15 cellular contexts compared by ENCODE assay signal in genomic region chr14:104726600-104727451, GRCh38. TPM values are rescaled to one million over a fixed set of nuclear protein-coding genes. Genes with fewer than 3 reads are reported as not detected.
A peak's percentile ranks its signal among the peaks of the same experiment; 100 is the strongest.
DNase-seq lines count a peak whose midpoint lies in the region; ATAC-seq, FAIRE-seq and TF ChIP-seq lines count a peak whose summit lies in the region.
"Had no signal": no experiment of that assay in that cellular context is flagged by ENCODE, and none has a peak within 500 bp of the region (broad histone marks: within the 10 kb centered on the region; RNA-seq: fewer than 3 reads in every experiment).

No MANE protein-coding gene starts in this region.

- H3K27me3 ChIP-seq in DND-41 (ENCODE audit: insufficient read depth, low read length, poor library complexity) (no peaks in the 10 kb centered on the region), K562 (ENCODE audit: control insufficient read depth in 2 of 2, insufficient read depth in 2 of 2, low read length in 2 of 2) (no peaks in the 10 kb centered on the region)

- H3K27ac ChIP-seq in DND-41 (ENCODE audit: low read length) (no peak overlapping the region), K562 (ENCODE audit: extremely low read depth, low read depth, low read length) (no peak overlapping the region)
- H3K27ac ChIP-seq: PC-9 had no signal

- no peaks in the 10 kb centered on the region for H3K36me3 Mint-ChIP-seq in nephron progenitor cell (ENCODE audit: low read depth)
- H3K36me3 Mint-ChIP-seq: activated CD8-positive, alpha-beta memory T cell treated with anti-CD3 and anti-CD28 coated beads, Interleukin-2, amount 10 ng/mL, durations not matched to agents 7 days and 5 days; activated naive CD8-positive, alpha-beta T cell treated with anti-CD3 and anti-CD28 coated beads for 36 hours; immature natural killer cell had no signal

- in situ Hi-C loops in K562 (cut with MboI): no loop called here

- H3K4me3 Mint-ChIP-seq in nephron progenitor cell: no peak overlapping the region
- H3K4me3 Mint-ChIP-seq: activated CD8-positive, alpha-beta memory T cell treated with anti-CD3 and anti-CD28 coated beads, Interleukin-2, amount 10 ng/mL, durations not matched to agents 7 days and 5 days; activated naive CD8-positive, alpha-beta T cell treated with anti-CD3 and anti-CD28 coated beads for 36 hours; immature natural killer cell had no signal

- H3K36me3 ChIP-seq in DND-41 (ENCODE audit: insufficient read depth, low read length) (no peaks in the 10 kb centered on the region), K562 (ENCODE audit: control insufficient read depth, insufficient read depth, low read length) (no peaks in the 10 kb centered on the region)

- no peaks in the 10 kb centered on the region for H3K9me3 Mint-ChIP-seq in nephron progenitor cell
- H3K9me3 Mint-ChIP-seq: activated naive CD8-positive, alpha-beta T cell treated with anti-CD3 and anti-CD28 coated beads for 36 hours; immature natural killer cell had no signal

- TF ChIP-seq CTCF in DND-41 (IDR thresholded peaks at IDR 0.05; ENCODE audit: borderline replicate concordance, extremely low read depth, low read length, poor library complexity, severe bottlenecking) (peak; percentile 11), K562 (IDR thresholded peaks at IDR 0.05 in 2 of 3, conservative IDR thresholded peaks at IDR 0.05 in 1 of 3; ENCODE audit: insufficient read depth in 2 of 3, low read depth in 1 of 3, low read length in 3 of 3) (0 out of 6 replicates have a peak, but pooled peaks of 1 of the 3 experiments have one; percentile 7), nephron progenitor cell (IDR thresholded peaks at IDR 0.05) (no peak)

- TF ChIP-seq RAD21 in K562 (CRISPR knock-in tag; conservative IDR thresholded peaks at IDR 0.05 in 1 of 2, IDR thresholded peaks at IDR 0.05 in 1 of 2): no peak

- BruUV-seq in K562 (replicated peaks; lab: Mats Ljungman, UMichigan): no TSS peak

- WGBS in K562 (ENCODE audit: insufficient coverage, low coverage, missing lambda C conversion rate): 79% methylated on average over 12 of the region's 21 CpGs

- H3K9ac ChIP-seq in DND-41 (ENCODE audit: low read depth, low read length) (no peak overlapping the region), K562 (ENCODE audit: insufficient read depth in 1 of 2, low read depth in 2 of 2, low read length in 2 of 2) (peak overlapping the region in 1 of 2 experiments; percentile 17; a peak in 2 of 4 replicates)

- H4K20me1 ChIP-seq in DND-41 (ENCODE audit: insufficient read depth, low read length) (peaks cover 4% of the 10 kb centered on the region), K562 (replicated peaks; ENCODE audit: control insufficient read depth, insufficient read depth, low read length) (no peaks in the 10 kb centered on the region; the same call in 1 of the 2 replicates)

- H3K79me2 ChIP-seq in DND-41 (ENCODE audit: insufficient read depth, low read length): no peaks in the 10 kb centered on the region
- peaks cover 16% of the 10 kb centered on the region for H3K79me2 ChIP-seq in K562 (ENCODE audit: control insufficient read depth, insufficient read depth, low read length)

- CTCF ChIA-PET in K562 (lab: Yijun Ruan, JAX; ENCODE audit: low intra/inter-chr PET ratio): no interaction called here

- H2AFZ ChIP-seq in DND-41 (ENCODE audit: low read depth, low read length) (no peak overlapping the region), K562 (ENCODE audit: low read depth, low read length) (no peak overlapping the region)
- H2AFZ ChIP-seq: PC-9 had no signal

- intact Hi-C loops in K562 (cut with micrococcal nuclease): no loop called here

- TF ChIP-seq POLR2A in K562 (conservative IDR thresholded peaks at IDR 0.05): no peak

- peaks cover 4% of the 10 kb centered on the region for H3K9me1 ChIP-seq in K562 (ENCODE audit: control insufficient read depth, insufficient read depth, low read length)

- H3K4me3 ChIP-seq in DND-41 (ENCODE audit: low read depth in 1 of 2, low read length in 2 of 2) (no peak overlapping the region), K562 (no peak overlapping the region)
- H3K4me3 ChIP-seq: PC-9 had no signal

- ATAC-seq in DND-41 (ENCODE audit: insufficient read depth, low read depth) (no peak), K562 (no peak)
- ATAC-seq: activated CD8-positive, alpha-beta memory T cell treated with anti-CD3 and anti-CD28 coated beads, Interleukin-2, amount 10 ng/mL, durations not matched to agents 7 days and 5 days had no signal

- H3K4me1 Mint-ChIP-seq in nephron progenitor cell: peaks cover 17% of the 10 kb centered on the region
- H3K4me1 Mint-ChIP-seq: activated naive CD8-positive, alpha-beta T cell treated with anti-CD3 and anti-CD28 coated beads for 36 hours; immature natural killer cell had no signal

- no peak for TF ChIP-seq EP300 in K562 (IDR thresholded peaks at IDR 0.05; ENCODE audit: low read length)

- DNase-seq in DND-41 (no peak), HuH-7 (ENCODE audit: low spot score) (peak; percentile 56), K562 (ENCODE audit: extremely low read depth in 1 of 4, low spot score in 3 of 4) (no peak), nephron progenitor cell (peak; percentile 40), frontal cortex (ENCODE audit: low spot score in 2 of 2) (no peak), NCI-H2107 treated with DMSO at 0.1 percent for 48 hours (lab: John Stamatoyannopoulos, UW; ENCODE audit: unreplicated experiment) (no peak)
- no peak for DNase-seq in activated CD4-positive, alpha-beta T cell treated with anti-CD3 and anti-CD28 coated beads for 4 hours
- no peak for DNase-seq in activated CD4-positive, CD25-positive, alpha-beta regulatory T cell treated with anti-CD3 and anti-CD28 coated beads, Interleukin-2, amount 50 U/mL, for 72 hours
- DNase-seq: activated CD8-positive, alpha-beta memory T cell treated with anti-CD3 and anti-CD28 coated beads, Interleukin-2, amount 10 ng/mL, durations not matched to agents 7 days and 5 days; activated naive CD8-positive, alpha-beta T cell treated with anti-CD3 and anti-CD28 coated beads for 36 hours; immature natural killer cell; KBM-7; NCI-H187; PC-9; T1000 had no signal

- FAIRE-seq in K562 (lab: Jason Lieb, UNC) (no peak), frontal cortex (lab: Jason Lieb, UNC) (no peak)

- H3K9me3 ChIP-seq in DND-41 (ENCODE audit: insufficient read depth, low read length, severe bottlenecking): no peaks in the 10 kb centered on the region
- no peaks in the 10 kb centered on the region for H3K9me3 ChIP-seq in K562 (replicated peaks; ENCODE audit: control insufficient read depth, insufficient read depth, low read depth, low read length)

- H3K4me2 ChIP-seq in DND-41 (ENCODE audit: insufficient read depth, low read length) (no peak overlapping the region), K562 (ENCODE audit: insufficient read depth, low read length) (no peak overlapping the region)
- H3K4me2 ChIP-seq: PC-9 had no signal

- peaks cover 19% of the 10 kb centered on the region for H3K4me1 ChIP-seq in DND-41 (ENCODE audit: insufficient read depth, low read length)
- H3K4me1 ChIP-seq in K562 (replicated peaks in 1 of 2; ENCODE audit: control insufficient read depth in 2 of 2, insufficient read depth in 2 of 2, low read length in 2 of 2): peaks cover 16 to 89% of the 10 kb centered on the region in 2 experiments

- no peak overlapping the region for H3K27ac Mint-ChIP-seq in nephron progenitor cell
- H3K27ac Mint-ChIP-seq: activated CD8-positive, alpha-beta memory T cell treated with anti-CD3 and anti-CD28 coated beads, Interleukin-2, amount 10 ng/mL, durations not matched to agents 7 days and 5 days; activated naive CD8-positive, alpha-beta T cell treated with anti-CD3 and anti-CD28 coated beads for 36 hours had no signal

- H3K27me3 Mint-ChIP-seq in nephron progenitor cell (ENCODE audit: low read depth, poor library complexity): peaks cover 21% of the 10 kb centered on the region
- H3K27me3 Mint-ChIP-seq: activated CD8-positive, alpha-beta memory T cell treated with anti-CD3 and anti-CD28 coated beads, Interleukin-2, amount 10 ng/mL, durations not matched to agents 7 days and 5 days; activated naive CD8-positive, alpha-beta T cell treated with anti-CD3 and anti-CD28 coated beads for 36 hours had no signal

- POLR2A ChIA-PET in K562 (lab: Yijun Ruan, JAX): interaction anchor here (1.0 kb wide), 1 partner anchor 26 kb away, joined by 3 read pairs; the partner anchor contains the start of gene SIVA1

RNA-seq across cellular contexts. Expression of gene ADSS1, which starts 2.8 kb away (rescaled TPM):
- total RNA-seq in K562 (2011; cell fraction: chromatin; rRNA removed; ENCODE audit: low replicate concordance): 17.1 and 35.0 TPM in 2 replicates
- 12.5 and 17.5 TPM in 2 replicates for total RNA-seq in K562 (2011; cell fraction: nucleolus; rRNA removed)
- 16.8 and 20.0 TPM in 2 replicates for total RNA-seq in K562 (2011; cell fraction: nucleoplasm; rRNA removed)
- total RNA-seq in K562 (2014; rRNA removed): 4.4 and 5.9 TPM in 2 replicates
- total RNA-seq in K562 (2014; rRNA removed; fragmentation: Illumina TruSeq; extraction: Trizol): 2.0 and 2.2 TPM in 2 replicates
- 3.5 and 3.6 TPM in 2 replicates for total RNA-seq in K562 (2015; rRNA removed; fragmentation: Illumina TruSeq; extraction: Trizol)
- 4.2 and 4.9 TPM in 2 replicates for total RNA-seq in K562 (2021)
- 4.2 and 5.2 TPM in 2 replicates for polyA plus RNA-seq in K562 (2011; rRNA removed)
- 2.7 and 4.0 TPM in 2 replicates for polyA plus RNA-seq in K562 (2011; cell fraction: cytosol; rRNA removed)
- polyA plus RNA-seq in K562 (2011; cell fraction: nucleus; rRNA removed): 39.1 and 54.9 TPM in 2 replicates
- polyA plus RNA-seq in K562 (2012): 6.0 and 16.4 TPM in 2 replicates
- polyA plus RNA-seq in K562 (2014; fragmentation: Illumina TruSeq; extraction: Trizol): 3.9 and 4.3 TPM in 2 replicates
- under 1 TPM; 0.53 to 0.74 TPM for polyA plus RNA-seq in K562 (2014; fragmentation: Nextera tagmentation; extraction: Ambion mirVana)
- polyA plus RNA-seq in K562 (2014; rRNA removed): 3.6 and 5.3 TPM in 2 replicates
- 2.6 and 2.7 TPM in 2 replicates for polyA minus RNA-seq in K562 (2011; rRNA and poly(A)+ RNA removed)
- 1.3 and 1.6 TPM in 2 replicates for polyA minus RNA-seq in K562 (2011; cell fraction: cytosol; rRNA and poly(A)+ RNA removed)
- polyA minus RNA-seq in K562 (2011; cell fraction: nucleus; rRNA and poly(A)+ RNA removed): 6.4 and 9.8 TPM in 2 replicates
- total RNA-seq in frontal cortex: 1.6 TPM

RNA-seq across cellular contexts. Expression of gene SIVA1, which starts 26.1 kb away (rescaled TPM):
- total RNA-seq in K562 (2011; cell fraction: chromatin; rRNA removed; ENCODE audit: low replicate concordance): 12.2 and 40.0 TPM in 2 replicates
- 43.4 and 62.2 TPM in 2 replicates for total RNA-seq in K562 (2011; cell fraction: nucleolus; rRNA removed)
- total RNA-seq in K562 (2011; cell fraction: nucleoplasm; rRNA removed): 31.2 and 34.7 TPM in 2 replicates
- 186 and 216 TPM in 2 replicates for total RNA-seq in K562 (2014; rRNA removed)
- total RNA-seq in K562 (2014; rRNA removed; fragmentation: Illumina TruSeq; extraction: Trizol): 4.8 and 6.1 TPM in 2 replicates
- 55.9 and 57.8 TPM in 2 replicates for total RNA-seq in K562 (2015; rRNA removed; fragmentation: Illumina TruSeq; extraction: Trizol)
- 111 and 113 TPM in 2 replicates for total RNA-seq in K562 (2021)
- polyA plus RNA-seq in K562 (2011; rRNA removed): 54.2 and 66.2 TPM in 2 replicates
- 115 and 354 TPM in 2 replicates for polyA plus RNA-seq in K562 (2011; cell fraction: cytosol; rRNA removed)
- polyA plus RNA-seq in K562 (2011; cell fraction: nucleus; rRNA removed): 75.6 and 121 TPM in 2 replicates
- polyA plus RNA-seq in K562 (2012): 69.5 and 80.9 TPM in 2 replicates
- polyA plus RNA-seq in K562 (2014; fragmentation: Illumina TruSeq; extraction: Trizol): 7.8 and 43.9 TPM in 2 replicates
- polyA plus RNA-seq in K562 (2014; fragmentation: Nextera tagmentation; extraction: Ambion mirVana): 10 to 100 TPM in 1 of 2 experiments, 1 to 10 TPM in 1; 4.2 to 20.6 TPM
- 138 and 148 TPM in 2 replicates for polyA plus RNA-seq in K562 (2014; rRNA removed)
- polyA minus RNA-seq in K562 (2011; rRNA and poly(A)+ RNA removed): 6.6 and 10.6 TPM in 2 replicates
- polyA minus RNA-seq in K562 (2011; cell fraction: cytosol; rRNA and poly(A)+ RNA removed): 31.0 and 34.2 TPM in 2 replicates
- polyA minus RNA-seq in K562 (2011; cell fraction: nucleus; rRNA and poly(A)+ RNA removed): 16.2 and 20.1 TPM in 2 replicates
- 20.4 TPM for total RNA-seq in frontal cortex

RNA-seq across cellular contexts. Expression of gene INF2, which starts 37.4 kb away (rescaled TPM):
- total RNA-seq in K562 (2011; cell fraction: chromatin; rRNA removed; ENCODE audit: low replicate concordance): 30.6 and 91.0 TPM in 2 replicates
- total RNA-seq in K562 (2011; cell fraction: nucleolus; rRNA removed): 44.5 and 47.5 TPM in 2 replicates
- total RNA-seq in K562 (2011; cell fraction: nucleoplasm; rRNA removed): 33.6 and 37.9 TPM in 2 replicates
- total RNA-seq in K562 (2014; rRNA removed) (24.9 and 28.8 TPM in 2 replicates), K562 (2014; rRNA removed; fragmentation: Illumina TruSeq; extraction: Trizol) (2.8 and 4.4 TPM in 2 replicates), K562 (2015; rRNA removed; fragmentation: Illumina TruSeq; extraction: Trizol) (7.8 and 8.7 TPM in 2 replicates), K562 (2021) (30.7 and 31.3 TPM in 2 replicates), frontal cortex (5.3 TPM)
- polyA plus RNA-seq in K562 (2011; rRNA removed) (8.3 and 13.8 TPM in 2 replicates), K562 (2014; fragmentation: Illumina TruSeq; extraction: Trizol) (7.2 and 12.4 TPM in 2 replicates), K562 (2014; fragmentation: Nextera tagmentation; extraction: Ambion mirVana) (1 to 10 TPM in 1 of 2 experiments, under 1 TPM in 1; 0.56 to 1.4 TPM), K562 (2014; rRNA removed) (26.2 and 28.2 TPM in 2 replicates)
- polyA plus RNA-seq in K562 (2011; cell fraction: cytosol; rRNA removed): 13.6 and 29.1 TPM in 2 replicates
- polyA plus RNA-seq in K562 (2011; cell fraction: nucleus; rRNA removed): 35.1 and 63.6 TPM in 2 replicates
- polyA plus RNA-seq in K562 (2012): 15.0 and 19.9 TPM in 2 replicates
- 3.5 and 6.1 TPM in 2 replicates for polyA minus RNA-seq in K562 (2011; rRNA and poly(A)+ RNA removed)
- 8.0 and 13.7 TPM in 2 replicates for polyA minus RNA-seq in K562 (2011; cell fraction: cytosol; rRNA and poly(A)+ RNA removed)
- polyA minus RNA-seq in K562 (2011; cell fraction: nucleus; rRNA and poly(A)+ RNA removed): 9.4 and 12.0 TPM in 2 replicates

Comparison
In these comparisons a context has a peak if more than half of its experiments do, and no peak if none do; other contexts are left out.
1. DNase-seq: peak in HuH-7 (single experiment) and nephron progenitor cell (single experiment); none in DND-41 (single experiment), K562 (0 of 4), activated CD4-positive, alpha-beta T cell treated with anti-CD3 and anti-CD28 coated beads for 4 hours (0 of 2), frontal cortex (0 of 2), activated CD4-positive, CD25-positive, alpha-beta regulatory T cell treated with anti-CD3 and anti-CD28 coated beads, Interleukin-2, amount 50 U/mL, for 72 hours (single experiment) and NCI-H2107 treated with DMSO at 0.1 percent for 48 hours (single experiment).